In the genomic region with DNA sequence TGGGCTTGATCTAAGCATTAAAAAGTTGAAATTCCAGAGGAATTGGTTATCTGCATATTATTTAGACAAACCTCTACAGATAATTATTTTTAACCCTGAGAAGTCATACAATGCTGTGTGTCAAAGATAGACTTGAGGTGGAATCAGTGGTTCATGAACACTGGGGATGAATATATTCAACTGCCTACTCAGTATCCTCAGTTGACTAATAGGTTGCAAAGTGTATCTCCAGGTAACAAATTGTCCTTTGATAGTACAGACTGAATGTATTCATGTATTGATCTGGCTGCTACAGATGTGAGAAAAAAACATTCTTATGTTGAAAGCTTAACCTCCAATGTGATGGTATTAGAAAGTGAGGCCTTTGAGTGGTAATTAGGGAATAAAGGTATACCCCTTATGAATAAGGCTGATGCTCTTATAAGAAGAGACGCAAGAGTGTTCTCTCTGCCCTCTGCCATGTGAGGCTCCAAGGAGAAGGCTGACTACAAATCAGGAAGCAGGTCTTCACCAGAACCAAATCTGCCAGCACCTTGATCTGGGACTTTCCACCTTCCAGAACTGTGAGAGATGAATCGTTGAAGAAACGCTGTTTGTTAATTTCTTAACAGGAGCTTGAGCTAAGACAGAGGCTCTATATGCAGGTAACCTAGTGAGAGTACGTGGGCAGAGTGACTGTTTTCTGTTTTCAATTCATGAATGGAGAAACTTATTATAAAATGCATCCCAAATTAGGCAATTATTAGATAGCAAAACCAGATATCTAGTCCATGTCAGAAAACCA, we compare ENCODE assay signal across 24 cellular contexts. TPM values are rescaled to one million over a fixed set of nuclear protein-coding genes. Genes with fewer than 3 reads are reported as not detected.
DNase-seq lines count a peak whose midpoint lies in the region; ATAC-seq, FAIRE-seq and TF ChIP-seq lines count a peak whose summit lies in the region.
"Had no signal": no experiment of that assay in that cellular context is flagged by ENCODE, and none has a peak within 500 bp of the region (broad histone marks: within the 10 kb centered on the region; RNA-seq: fewer than 3 reads in every experiment).

No MANE protein-coding gene starts in this region.

- peaks cover 29% of the 10 kb centered on the region for H3K4me1 Mint-ChIP-seq in T-helper 1 cell treated with Interleukin-12 subunit alpha and Interleukin-12 subunit beta and Interleukin-4 antibody, amounts not matched to agents 30 μg/mL and 1 μg/mL, for 36 hours (ENCODE audit: low read depth)
- peaks cover 18% of the 10 kb centered on the region for H3K4me1 Mint-ChIP-seq in activated naive CD8-positive, alpha-beta T cell treated with anti-CD3 and anti-CD28 coated beads, Interleukin-2, amount 10 ng/mL, durations not matched to agents 7 days and 5 days
- H3K4me1 Mint-ChIP-seq in mesothelial cell of epicardium = no peaks in the 10 kb centered on the region

- ATAC-seq in A549 (no peak), GM19351 (IDR thresholded peaks at IDR 0.05; ENCODE audit: unreplicated experiment) (peak; percentile 48)
- ATAC-seq in activated naive CD8-positive, alpha-beta T cell treated with anti-CD3 and anti-CD28 coated beads, Interleukin-2, amount 10 ng/mL, durations not matched to agents 7 days and 5 days (ENCODE audit: low read depth) = no peak
- ATAC-seq: HCT116 had no signal

- H3K4me2 ChIP-seq in A549 = no peak overlapping the region

- no peaks in the 10 kb centered on the region for H3K27me3 Mint-ChIP-seq in T-helper 1 cell treated with Interleukin-12 subunit alpha and Interleukin-12 subunit beta and Interleukin-4 antibody, amounts not matched to agents 30 μg/mL and 1 μg/mL, for 36 hours (ENCODE audit: low read depth)
- no peaks in the 10 kb centered on the region for H3K27me3 Mint-ChIP-seq in activated naive CD8-positive, alpha-beta T cell treated with anti-CD3 and anti-CD28 coated beads, Interleukin-2, amount 10 ng/mL, durations not matched to agents 7 days and 5 days
- no peaks in the 10 kb centered on the region for H3K27me3 Mint-ChIP-seq in mesothelial cell of epicardium (ENCODE audit: low read depth)
- H3K27me3 Mint-ChIP-seq: brain, naive B cell had no signal

- WGBS in A549 (ENCODE audit: missing lambda C conversion rate) = 74% methylated on average over 4 of the region's 4 CpGs
- WGBS in lower leg skin, 2 donors = 79 to 85% methylated on average over 4 of the region's 4 CpGs

- TF ChIP-seq CTCF in A549 (IDR thresholded peaks at IDR 0.05) (no peak), GM10266 (IDR thresholded peaks at IDR 0.05; ENCODE audit: control insufficient read depth, insufficient read depth, low read depth, missing control alignments) (no peak), lower leg skin (IDR thresholded peaks at IDR 0.05) (no peak), mesothelial cell of epicardium (IDR thresholded peaks at IDR 0.05; ENCODE audit: unreplicated experiment) (no peak)

- intact Hi-C loops in lower leg skin (cut with DNase I; ENCODE audit: low total_unique reads) = loop anchor here (5.0 kb wide), 1 partner anchor 323 kb away; no protein-coding TSS in a partner anchor

- TF ChIP-seq RAD21 in A549 (conservative IDR thresholded peaks at IDR 0.05 in 1 of 2, IDR thresholded peaks at IDR 0.05 in 1 of 2) = no peak

- peak; percentile 23 for FAIRE-seq in A549 (lab: Jason Lieb, UNC)
- FAIRE-seq: keratinocyte had no signal

- TF ChIP-seq POLR2A in A549 (IDR thresholded peaks at IDR 0.05; ENCODE audit: low read length) = no peak
- TF ChIP-seq POLR2A in lower leg skin (IDR thresholded peaks at IDR 0.05) = no peak

- peaks cover 23% of the 10 kb centered on the region for H3K36me3 Mint-ChIP-seq in T-helper 1 cell treated with Interleukin-12 subunit alpha and Interleukin-12 subunit beta and Interleukin-4 antibody, amounts not matched to agents 30 μg/mL and 1 μg/mL, for 36 hours (ENCODE audit: low read depth)
- H3K36me3 Mint-ChIP-seq in activated naive CD8-positive, alpha-beta T cell treated with anti-CD3 and anti-CD28 coated beads, Interleukin-2, amount 10 ng/mL, durations not matched to agents 7 days and 5 days = peaks cover 19% of the 10 kb centered on the region
- peaks cover 12% of the 10 kb centered on the region for H3K36me3 Mint-ChIP-seq in mesothelial cell of epicardium

- no peak overlapping the region for H3K27ac ChIP-seq in A549
- H3K27ac ChIP-seq: 22Rv1, coronary artery, ovary, RWPE1, thoracic aorta had no signal

- POLR2A ChIA-PET in A549 (lab: Yijun Ruan, JAX) = no interaction called here
- POLR2A ChIA-PET in activated naive CD8-positive, alpha-beta T cell treated with anti-CD3 and anti-CD28 coated beads, Interleukin-2, amount 10 ng/mL, durations not matched to agents 7 days and 5 days (lab: Charles Lee) = no interaction called here

- no peak overlapping the region for H3K4me3 Mint-ChIP-seq in T-helper 1 cell treated with Interleukin-12 subunit alpha and Interleukin-12 subunit beta and Interleukin-4 antibody, amounts not matched to agents 30 μg/mL and 1 μg/mL, for 36 hours
- H3K4me3 Mint-ChIP-seq in activated naive CD8-positive, alpha-beta T cell treated with anti-CD3 and anti-CD28 coated beads, Interleukin-2, amount 10 ng/mL, durations not matched to agents 7 days and 5 days = peak overlapping the region; percentile 44
- H3K4me3 Mint-ChIP-seq in mesothelial cell of epicardium = no peak overlapping the region
- H3K4me3 Mint-ChIP-seq: brain, naive B cell had no signal

- H3K4me3 ChIP-seq in A549 = no peak overlapping the region
- H3K4me3 ChIP-seq in lower leg skin (ENCODE audit: low read depth, poor library complexity, severe bottlenecking) = no peak overlapping the region
- H3K4me3 ChIP-seq: coronary artery, ovary, thoracic aorta had no signal

- CTCF ChIA-PET in A549 (lab: Yijun Ruan, JAX) = interaction anchor here (2.3 to 4.6 kb wide), 2 partner anchors 8 to 169 kb away, joined by 8 to 53 read pairs; a partner anchor contains a TSS

- no peaks in the 10 kb centered on the region for H3K4me1 ChIP-seq in A549
- H3K4me1 ChIP-seq: BE2C had no signal

- peak overlapping the region; percentile 12 for H3K27ac Mint-ChIP-seq in T-helper 1 cell treated with Interleukin-12 subunit alpha and Interleukin-12 subunit beta and Interleukin-4 antibody, amounts not matched to agents 30 μg/mL and 1 μg/mL, for 36 hours
- H3K27ac Mint-ChIP-seq in activated naive CD8-positive, alpha-beta T cell treated with anti-CD3 and anti-CD28 coated beads, Interleukin-2, amount 10 ng/mL, durations not matched to agents 7 days and 5 days = peak overlapping the region; percentile 69
- H3K27ac Mint-ChIP-seq in mesothelial cell of epicardium = no peak overlapping the region
- H3K27ac Mint-ChIP-seq: brain, naive B cell had no signal

- no peaks in the 10 kb centered on the region for H3K9me3 ChIP-seq in A549
- H3K9me3 ChIP-seq: BE2C, ovary, thoracic aorta had no signal

- DNase-seq in T-helper 1 cell = no peak
- no peak for DNase-seq in A549 (ENCODE audit: low read depth in 1 of 2, low spot score in 1 of 2)
- no peak for DNase-seq in activated naive CD8-positive, alpha-beta T cell treated with anti-CD3 and anti-CD28 coated beads, Interleukin-2, amount 10 ng/mL, durations not matched to agents 7 days and 5 days
- no peak for DNase-seq in GM10266 (ENCODE audit: extremely low spot score)
- no peak for DNase-seq in lower leg skin (ENCODE audit: low spot score in 2 of 2)
- DNase-seq in mesothelial cell of epicardium (ENCODE audit: low spot score in 2 of 2, unreplicated experiment in 2 of 2) = no peak
- DNase-seq: BE2C; DMS153; hippocampal formation; mammary epithelial cell; naive B cell; NCI-H2081; NCI-H510A treated with DMSO at 0.1 percent for 48 hours; ovary; stimulated activated CD4-positive, alpha-beta T cell treated with anti-CD3 and anti-CD28 coated beads, Interleukin-4, amount 100 ng/mL, for 1 hour had no signal

- TF ChIP-seq EP300 in A549 (IDR thresholded peaks at IDR 0.05) = no peak

- no peaks in the 10 kb centered on the region for H3K9me3 Mint-ChIP-seq in T-helper 1 cell treated with Interleukin-12 subunit alpha and Interleukin-12 subunit beta and Interleukin-4 antibody, amounts not matched to agents 30 μg/mL and 1 μg/mL, for 36 hours
- no peaks in the 10 kb centered on the region for H3K9me3 Mint-ChIP-seq in activated naive CD8-positive, alpha-beta T cell treated with anti-CD3 and anti-CD28 coated beads, Interleukin-2, amount 10 ng/mL, durations not matched to agents 7 days and 5 days
- H3K9me3 Mint-ChIP-seq in mesothelial cell of epicardium = no peaks in the 10 kb centered on the region
- H3K9me3 Mint-ChIP-seq: brain, naive B cell had no signal

TF ChIP-seq in A549, 52 proteins besides CTCF, POLR2A, EP300 and RAD21 (continues in another document):
- TF ChIP-seq GATA3 (IDR thresholded peaks at IDR 0.05; ENCODE audit: borderline replicate concordance) = no peak

RNA-seq across cellular contexts. Expression of a gene that starts 7.5 kb away (rescaled TPM):
- polyA plus RNA-seq in A549 (2011; rRNA removed) (68.1 and 90.4 TPM in 2 replicates), A549 (2017; fragmentation: RNase III; extraction: RNeasy Plus Mini Kit Qiagen cat#74134 plus additional on column Dnase treatment) (75.0 to 80.8 TPM (median 76.0 TPM) in 3 replicates)
- polyA plus RNA-seq in A549 (2012; cell fraction: cytosol; rRNA removed) = 64.0 and 77.5 TPM in 2 replicates
- 28.3 and 31.8 TPM in 2 replicates for polyA plus RNA-seq in A549 (2012; cell fraction: nucleus; rRNA removed)
- polyA minus RNA-seq in A549 (2011; rRNA and poly(A)+ RNA removed) = 7.6 and 8.5 TPM in 2 replicates
- 10 to 100 TPM; 45.2 to 46.6 TPM for total RNA-seq in activated naive CD8-positive, alpha-beta T cell treated with anti-CD3 and anti-CD28 coated beads, Interleukin-2, amount 10 ng/mL, durations not matched to agents 7 days and 5 days
- total RNA-seq in lower leg skin (10 to 100 TPM; 19.1 to 31.7 (median 25.7) TPM), mesothelial cell of epicardium (52.0 to 53.5 TPM (median 53.0 TPM) in 3 replicates)

RNA-seq across cellular contexts. Expression of a gene that starts 7.7 kb away (rescaled TPM):
- polyA plus RNA-seq in A549 (2011; rRNA removed) (241 and 324 TPM in 2 replicates), A549 (2017; fragmentation: RNase III; extraction: RNeasy Plus Mini Kit Qiagen cat#74134 plus additional on column Dnase treatment) (185 to 198 TPM (median 188 TPM) in 3 replicates)
- 98.9 and 125 TPM in 2 replicates for polyA plus RNA-seq in A549 (2012; cell fraction: cytosol; rRNA removed)
- polyA plus RNA-seq in A549 (2012; cell fraction: nucleus; rRNA removed) = 35.0 and 56.4 TPM in 2 replicates
- polyA minus RNA-seq in A549 (2011; rRNA and poly(A)+ RNA removed) = 13.6 and 14.8 TPM in 2 replicates
- 10 to 100 TPM; 98.9 to 99.8 TPM for total RNA-seq in activated naive CD8-positive, alpha-beta T cell treated with anti-CD3 and anti-CD28 coated beads, Interleukin-2, amount 10 ng/mL, durations not matched to agents 7 days and 5 days
- total RNA-seq in lower leg skin (10 to 100 TPM; 28.5 to 59.8 (median 44.3) TPM), mesothelial cell of epicardium (72.3 to 76.3 TPM (median 74.7 TPM) in 3 replicates)

RNA-seq across cellular contexts. Expression of a gene that starts 27.8 kb away (rescaled TPM):
- 3.7 and 4.2 TPM in 2 replicates for polyA plus RNA-seq in A549 (2011; rRNA removed)
- polyA plus RNA-seq in A549 (2012; cell fraction: cytosol; rRNA removed) = 2.3 TPM in 2 replicates
- 1.00 and 1.4 TPM in 2 replicates for polyA plus RNA-seq in A549 (2012; cell fraction: nucleus; rRNA removed)
- 3.0 to 3.8 TPM (median 3.0 TPM) in 3 replicates for polyA plus RNA-seq in A549 (2017; fragmentation: RNase III; extraction: RNeasy Plus Mini Kit Qiagen cat#74134 plus additional on column Dnase treatment)
- 1.2 and 1.7 TPM in 2 replicates for polyA minus RNA-seq in A549 (2011; rRNA and poly(A)+ RNA removed)
- 1 to 10 TPM; 6.0 to 8.1 TPM for total RNA-seq in activated naive CD8-positive, alpha-beta T cell treated with anti-CD3 and anti-CD28 coated beads, Interleukin-2, amount 10 ng/mL, durations not matched to agents 7 days and 5 days
- total RNA-seq in lower leg skin = 1 to 10 TPM; 3.5 to 9.7 (median 5.9) TPM
- total RNA-seq in mesothelial cell of epicardium = 5.0 to 5.8 TPM (median 5.7 TPM) in 3 replicates
